Comparison of ENCODE assay signal across 8 cellular contexts in the genomic region with DNA sequence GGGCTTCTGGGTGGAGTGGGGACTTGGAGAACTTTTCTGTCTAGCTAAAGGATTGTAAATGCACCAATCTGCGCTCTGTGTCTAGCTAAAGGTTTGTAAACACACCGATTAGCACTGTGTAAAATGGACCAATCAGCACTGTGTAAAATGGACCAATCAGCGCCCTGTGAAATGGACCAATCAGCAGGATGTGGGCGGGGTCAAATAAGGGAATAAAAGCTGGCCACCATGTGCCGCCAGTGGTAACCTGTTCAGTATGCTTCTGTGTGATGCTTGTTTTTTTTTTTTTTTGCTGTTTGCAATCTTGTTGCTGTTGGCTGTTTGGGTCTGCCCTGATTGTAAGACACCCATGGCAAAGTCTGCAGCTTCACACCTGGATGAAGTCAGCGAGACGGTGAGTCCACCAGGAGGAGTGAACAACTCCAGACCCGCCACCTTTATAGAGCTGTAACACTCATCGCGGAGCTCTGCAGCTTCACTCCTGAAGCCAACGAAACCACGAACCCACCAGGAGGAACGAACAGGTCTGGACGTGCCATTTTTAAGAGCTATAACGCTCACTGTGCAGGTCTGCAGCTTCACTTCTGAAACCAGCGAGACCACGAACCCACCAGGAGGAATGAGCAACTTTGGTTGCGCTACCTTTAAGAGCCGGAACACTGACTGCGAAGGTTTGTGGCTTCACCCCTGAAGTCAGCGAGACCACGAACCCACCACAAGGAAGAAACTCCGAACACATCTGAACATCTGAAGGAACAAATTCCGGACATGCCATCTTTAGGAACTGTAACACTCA.
DNase-seq lines count a peak whose midpoint lies in the region; ATAC-seq, FAIRE-seq and TF ChIP-seq lines count a peak whose summit lies in the region.

No MANE protein-coding gene starts in this region.

- ATAC-seq in GM18868 (IDR thresholded peaks at IDR 0.05; ENCODE audit: unreplicated experiment), result peak; percentile 48
- peak; percentile 79 for ATAC-seq in activated B cell treated with CpG ODN at 0.5 μM for 24 hours (ENCODE audit: low read depth)
- ATAC-seq in sciatic nerve, result no peak

- H3K27me3 Mint-ChIP-seq in activated B cell treated with CpG ODN at 0.5 μM for 24 hours, result no peaks in the 10 kb centered on the region
- no peaks in the 10 kb centered on the region for H3K27me3 Mint-ChIP-seq in activated naive CD8-positive, alpha-beta T cell

- peak overlapping the region; percentile 71 for H3K4me3 Mint-ChIP-seq in activated B cell treated with CpG ODN at 0.5 μM for 24 hours
- peak overlapping the region; percentile 86 for H3K4me3 Mint-ChIP-seq in activated naive CD8-positive, alpha-beta T cell

- no peaks in the 10 kb centered on the region for H3K36me3 Mint-ChIP-seq in activated B cell treated with CpG ODN at 0.5 μM for 24 hours (ENCODE audit: low read depth)
- no peaks in the 10 kb centered on the region for H3K36me3 Mint-ChIP-seq in activated naive CD8-positive, alpha-beta T cell

- no peak for FAIRE-seq in frontal cortex (lab: Jason Lieb, UNC)

- H3K9me3 Mint-ChIP-seq in activated B cell treated with CpG ODN at 0.5 μM for 24 hours, result no peaks in the 10 kb centered on the region
- H3K9me3 Mint-ChIP-seq in activated naive CD8-positive, alpha-beta T cell (ENCODE audit: low read depth), result no peaks in the 10 kb centered on the region

- H3K27ac Mint-ChIP-seq in activated B cell treated with CpG ODN at 0.5 μM for 24 hours, result no peak overlapping the region
- H3K27ac Mint-ChIP-seq in activated naive CD8-positive, alpha-beta T cell, result peak overlapping the region; percentile 7

- intact Hi-C loops in activated B cell treated with CpG ODN at 0.5 μM for 24 hours (cut with micrococcal nuclease), result no loop called here
- intact Hi-C loops in sciatic nerve (cut with DNase I), result no loop called here

- POLR2A ChIA-PET in activated B cell treated with CpG ODN at 0.5 μM for 24 hours (lab: Charles Lee), result interaction anchor here (0.7 kb wide), 1 partner anchor 1987 kb away, joined by 4 read pairs; a partner anchor contains a TSS

- CTCF ChIA-PET in activated B cell treated with CpG ODN at 0.5 μM for 24 hours (lab: Charles Lee), result interaction anchor here (1.2 kb wide), 1 partner anchor 222 kb away, joined by 3 read pairs; no protein-coding TSS in a partner anchor

- DNase-seq in activated B cell treated with CpG ODN at 0.5 μM for 24 hours (no peak), NCI-H1930 (lab: John Stamatoyannopoulos, UW) (no peak), frontal cortex (ENCODE audit: low spot score in 2 of 2) (no peak), NCI-H2196 treated with DMSO at 0.1 percent for 48 hours (lab: John Stamatoyannopoulos, UW; ENCODE audit: unreplicated experiment) (no peak), sciatic nerve (ENCODE audit: low spot score) (no peak)
- DNase-seq in stimulated activated CD4-positive, alpha-beta T cell treated with anti-CD3 and anti-CD28 coated beads, TNF-alpha, amount 100 ng/mL, for 24 hours (ENCODE audit: low read depth in 3 of 3), result peak; percentile 18 to 54 (median 40)

- H3K4me1 Mint-ChIP-seq in activated B cell treated with CpG ODN at 0.5 μM for 24 hours, result peaks cover 12% of the 10 kb centered on the region
- H3K4me1 Mint-ChIP-seq in activated naive CD8-positive, alpha-beta T cell (ENCODE audit: low read depth), result peaks cover 23% of the 10 kb centered on the region

- no peak for TF ChIP-seq CTCF in activated B cell treated with CpG ODN at 0.5 μM for 24 hours (IDR thresholded peaks at IDR 0.05)

Comparison
In these comparisons a context has a peak if more than half of its experiments do, and no peak if none do; other contexts are left out.
1. DNase-seq: peak in stimulated activated CD4-positive, alpha-beta T cell treated with anti-CD3 and anti-CD28 coated beads, TNF-alpha, amount 100 ng/mL, for 24 hours (3 of 3); none in activated B cell treated with CpG ODN at 0.5 μM for 24 hours (single experiment), NCI-H1930 (0 of 2), frontal cortex (0 of 2), NCI-H2196 treated with DMSO at 0.1 percent for 48 hours (single experiment) and sciatic nerve (single experiment).